21 cellular contexts compared by ENCODE assay signal in genomic region chr7:47887016-47887640, GRCh38.
"Had no signal": no experiment of that assay in that cellular context is flagged by ENCODE, and none has a peak within 500 bp of the region (broad histone marks: within the 10 kb centered on the region; RNA-seq: fewer than 3 reads in every experiment).

No MANE protein-coding gene starts in this region.

- H3K9me3 ChIP-seq: heart left ventricle, mucosa of descending colon, right atrium auricular region, sigmoid colon, thyroid gland had no signal

- H3K4me2 ChIP-seq: neural progenitor cell had no signal

- H2AFZ ChIP-seq: neural progenitor cell, parathyroid adenoma had no signal

- H3K27ac ChIP-seq: coronary artery, heart left ventricle, neural progenitor cell, parathyroid adenoma, right atrium auricular region, sigmoid colon, thyroid gland had no signal

- H3K36me3 ChIP-seq: neural progenitor cell, right atrium auricular region, sigmoid colon, thyroid gland had no signal

- H3K4me1 ChIP-seq: neural progenitor cell, right atrium auricular region, sigmoid colon, thyroid gland had no signal

- H3K27me3 ChIP-seq: heart left ventricle, neural progenitor cell, right atrium auricular region, sigmoid colon, thyroid gland had no signal

- DNase-seq: effector CD4-positive, alpha-beta T cell; endodermal cell; erythroblast; foreskin melanocyte; heart left ventricle; hippocampal formation; left colon; left ventricle myocardium superior; mammary epithelial cell; mucosa of descending colon; naive thymus-derived CD8-positive, alpha-beta T cell; occipital lobe; sigmoid colon; small intestine; stimulated activated CD4-positive, alpha-beta T cell treated with anti-CD3 and anti-CD28 coated beads, Interleukin-12 subunit alpha, Interleukin-12 subunit beta, amount 100 ng/mL, for 4 hours; stimulated activated naive CD4-positive, alpha-beta T cell; thyroid gland had no signal

- ATAC-seq: heart left ventricle; left colon; left ventricle myocardium superior; mucosa of descending colon; naive thymus-derived CD8-positive, alpha-beta T cell had no signal

- H3K9ac ChIP-seq: neural progenitor cell, parathyroid adenoma had no signal

- H3K4me3 ChIP-seq: coronary artery, heart left ventricle, mucosa of descending colon, neural progenitor cell, right atrium auricular region, sigmoid colon, thyroid gland had no signal
